In genomic region chr16:19886061-19886792, GRCh38 we compare ENCODE assay signal across 8 cellular contexts. TPM values are rescaled to one million over a fixed set of nuclear protein-coding genes. Genes with fewer than 3 reads are reported as not detected.
DNase-seq lines count a peak whose midpoint lies in the region; TF ChIP-seq lines count a peak whose summit lies in the region.

No MANE protein-coding gene starts in this region.

- no peaks in the 10 kb centered on the region for H3K36me3 Mint-ChIP-seq in activated T-helper 1 cell treated with anti-CD3 and anti-CD28 coated beads, Interleukin-12 subunit alpha, Interleukin-12 subunit beta, Interleukin-2, Interleukin-4 antibody, amounts not matched to agents 30 ng/mL and 10 ng/mL and 1 ng/mL, durations not matched to agents 14 hours and 24 hours and 36 hours (ENCODE audit: low read depth)
- no peaks in the 10 kb centered on the region for H3K36me3 Mint-ChIP-seq in stimulated activated naive CD8-positive, alpha-beta T cell treated with anti-CD3 and anti-CD28 coated beads, Interleukin-15, Interleukin-2, amounts not matched to agents 100 ng/mL and 50 ng/mL, for 24 hours (ENCODE audit: low read depth)

- no peak overlapping the region for H3K27ac ChIP-seq in RWPE1

- H3K27me3 ChIP-seq in neuron (ENCODE audit: insufficient read depth, low read length): no peaks in the 10 kb centered on the region

- H3K4me1 Mint-ChIP-seq in activated T-helper 1 cell treated with anti-CD3 and anti-CD28 coated beads, Interleukin-12 subunit alpha, Interleukin-12 subunit beta, Interleukin-2, Interleukin-4 antibody, amounts not matched to agents 30 ng/mL and 10 ng/mL and 1 ng/mL, durations not matched to agents 14 hours and 24 hours and 36 hours (ENCODE audit: low read depth): peaks cover 16% of the 10 kb centered on the region
- H3K4me1 Mint-ChIP-seq in stimulated activated naive CD8-positive, alpha-beta T cell treated with anti-CD3 and anti-CD28 coated beads, Interleukin-15, Interleukin-2, amounts not matched to agents 100 ng/mL and 50 ng/mL, for 24 hours (ENCODE audit: low read depth): peaks cover 27% of the 10 kb centered on the region

- H3K9me3 Mint-ChIP-seq in activated T-helper 1 cell treated with anti-CD3 and anti-CD28 coated beads, Interleukin-12 subunit alpha, Interleukin-12 subunit beta, Interleukin-2, Interleukin-4 antibody, amounts not matched to agents 30 ng/mL and 10 ng/mL and 1 ng/mL, durations not matched to agents 14 hours and 24 hours and 36 hours: no peaks in the 10 kb centered on the region
- no peaks in the 10 kb centered on the region for H3K9me3 Mint-ChIP-seq in stimulated activated naive CD8-positive, alpha-beta T cell treated with anti-CD3 and anti-CD28 coated beads, Interleukin-15, Interleukin-2, amounts not matched to agents 100 ng/mL and 50 ng/mL, for 24 hours

- TF ChIP-seq CTCF in RWPE1 (conservative IDR thresholded peaks at IDR 0.05; ENCODE audit: low read depth) (peak; percentile 99), fibroblast of pulmonary artery (IDR thresholded peaks at IDR 0.05; ENCODE audit: low read length, missing control alignments) (peak; percentile 100)

- DNase-seq in NCI-H2029 treated with DMSO at 0.1 percent for 48 hours (lab: John Stamatoyannopoulos, UW) (peak; percentile 42), NCI-H2029 (lab: John Stamatoyannopoulos, UW) (no peak), RWPE1 (ENCODE audit: low spot score) (peak; percentile 59), fibroblast of pulmonary artery (ENCODE audit: low read depth) (peak; percentile 85)
- DNase-seq in Jurkat, Clone E6-1 (ENCODE audit: low read depth, low spot score): peak; percentile 88
- DNase-seq in activated T-helper 1 cell treated with anti-CD3 and anti-CD28 coated beads, Interleukin-12 subunit alpha, Interleukin-12 subunit beta, Interleukin-2, Interleukin-4 antibody, amounts not matched to agents 30 ng/mL and 10 ng/mL and 1 ng/mL, durations not matched to agents 14 hours and 24 hours and 36 hours (ENCODE audit: low spot score): peak; percentile 71

- H3K4me3 Mint-ChIP-seq in activated T-helper 1 cell treated with anti-CD3 and anti-CD28 coated beads, Interleukin-12 subunit alpha, Interleukin-12 subunit beta, Interleukin-2, Interleukin-4 antibody, amounts not matched to agents 30 ng/mL and 10 ng/mL and 1 ng/mL, durations not matched to agents 14 hours and 24 hours and 36 hours: peak overlapping the region; percentile 73
- H3K4me3 Mint-ChIP-seq in stimulated activated naive CD8-positive, alpha-beta T cell treated with anti-CD3 and anti-CD28 coated beads, Interleukin-15, Interleukin-2, amounts not matched to agents 100 ng/mL and 50 ng/mL, for 24 hours: peak overlapping the region; percentile 77

- CTCF ChIA-PET in RWPE1 (lab: Yijun Ruan, JAX): interaction anchor here (0.6 to 1.4 kb wide), 7 partner anchors 25 to 1265 kb away, joined by 3 to 33 read pairs (median 3); no protein-coding TSS in a partner anchor

- peaks cover 34% of the 10 kb centered on the region for H3K27me3 Mint-ChIP-seq in activated T-helper 1 cell treated with anti-CD3 and anti-CD28 coated beads, Interleukin-12 subunit alpha, Interleukin-12 subunit beta, Interleukin-2, Interleukin-4 antibody, amounts not matched to agents 30 ng/mL and 10 ng/mL and 1 ng/mL, durations not matched to agents 14 hours and 24 hours and 36 hours (ENCODE audit: insufficient read depth)
- H3K27me3 Mint-ChIP-seq in stimulated activated naive CD8-positive, alpha-beta T cell treated with anti-CD3 and anti-CD28 coated beads, Interleukin-15, Interleukin-2, amounts not matched to agents 100 ng/mL and 50 ng/mL, for 24 hours: peaks cover 27% of the 10 kb centered on the region

- H2AFZ ChIP-seq in neuron (ENCODE audit: low read depth, low read length): peak overlapping the region; percentile 4

- POLR2A ChIA-PET in RWPE1 (lab: Yijun Ruan, JAX; ENCODE audit: low non-redundant PET): no interaction called here

- H3K9me3 ChIP-seq in neuron (ENCODE audit: low read length): peaks cover 4% of the 10 kb centered on the region

- intact Hi-C loops in activated T-helper 1 cell treated with anti-CD3 and anti-CD28 coated beads, Interleukin-12 subunit alpha, Interleukin-12 subunit beta, Interleukin-2, Interleukin-4 antibody, amounts not matched to agents 30 ng/mL and 10 ng/mL and 1 ng/mL, durations not matched to agents 14 hours and 24 hours and 36 hours (cut with micrococcal nuclease): loop anchor here (1.0 to 5.0 kb wide), 9 partner anchors 168 to 819 kb away; partner anchors contain the start of genes COQ7, GDE1, IQCK and KNOP1

- peak overlapping the region; percentile 30 for H3K4me3 ChIP-seq in Jurkat, Clone E6-1 (ENCODE audit: low read length)
- H3K4me3 ChIP-seq in fibroblast of pulmonary artery (replicated peaks; ENCODE audit: low read depth, low read length): peak overlapping the region; percentile 17
- H3K4me3 ChIP-seq in neuron (ENCODE audit: low read length): no peak overlapping the region

- H3K27ac Mint-ChIP-seq in activated T-helper 1 cell treated with anti-CD3 and anti-CD28 coated beads, Interleukin-12 subunit alpha, Interleukin-12 subunit beta, Interleukin-2, Interleukin-4 antibody, amounts not matched to agents 30 ng/mL and 10 ng/mL and 1 ng/mL, durations not matched to agents 14 hours and 24 hours and 36 hours: peak overlapping the region; percentile 50
- no peak overlapping the region for H3K27ac Mint-ChIP-seq in stimulated activated naive CD8-positive, alpha-beta T cell treated with anti-CD3 and anti-CD28 coated beads, Interleukin-15, Interleukin-2, amounts not matched to agents 100 ng/mL and 50 ng/mL, for 24 hours

- H3K36me3 ChIP-seq in neuron (ENCODE audit: insufficient read depth, low read length): no peaks in the 10 kb centered on the region

- H3K4me1 ChIP-seq in neuron (ENCODE audit: insufficient read depth, low read length): peaks cover 17% of the 10 kb centered on the region

RNA-seq across cellular contexts. Expression of gene GPRC5B, which starts 1.6 kb away (rescaled TPM):
- polyA plus RNA-seq in Jurkat, Clone E6-1 (2012; ENCODE audit: insufficient read depth, insufficient read length): 4.7 TPM
- not detected in 2 replicates for total RNA-seq in activated T-helper 1 cell treated with anti-CD3 and anti-CD28 coated beads, Interleukin-12 subunit alpha, Interleukin-12 subunit beta, Interleukin-2, Interleukin-4 antibody, amounts not matched to agents 30 ng/mL and 10 ng/mL and 1 ng/mL, durations not matched to agents 14 hours and 24 hours and 36 hours
